23 cellular contexts compared by ENCODE assay signal in the genomic region with DNA sequence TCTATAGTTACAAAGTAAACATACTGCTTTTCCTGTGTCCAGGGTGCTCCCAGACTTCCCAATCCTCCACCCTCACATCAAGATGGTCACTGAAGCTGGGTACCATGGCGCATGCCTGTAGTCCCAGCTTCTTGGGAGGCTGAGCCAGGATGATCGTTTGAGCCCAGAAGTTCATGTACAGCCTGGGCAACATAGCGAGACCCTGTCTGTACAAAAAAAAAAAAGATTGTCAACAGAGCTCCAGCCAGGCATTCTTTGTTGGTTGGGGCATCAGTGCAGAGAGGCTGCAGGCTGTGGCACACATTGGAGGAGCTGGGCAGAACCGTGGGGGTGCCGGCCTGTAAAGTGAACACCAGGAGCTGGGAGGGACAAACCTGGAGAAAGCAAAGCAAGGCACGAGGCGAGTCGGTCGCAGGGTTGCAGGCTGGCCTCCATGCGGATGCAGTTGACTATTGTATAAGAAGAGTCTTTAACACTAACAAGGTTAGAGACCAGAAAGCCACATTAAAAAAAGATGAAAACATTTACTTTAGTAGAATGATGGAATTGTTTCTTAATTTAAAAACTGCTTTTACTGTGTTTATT. TPM values are rescaled to one million over a fixed set of nuclear protein-coding genes. Genes with fewer than 3 reads are reported as not detected.
A peak's percentile ranks its signal among the peaks of the same experiment; 100 is the strongest.
DNase-seq lines count a peak whose midpoint lies in the region; ATAC-seq and TF ChIP-seq lines count a peak whose summit lies in the region.
"Had no signal": no experiment of that assay in that cellular context is flagged by ENCODE, and none has a peak within 500 bp of the region (broad histone marks: within the 10 kb centered on the region; RNA-seq: fewer than 3 reads in every experiment).

No MANE protein-coding gene starts in this region.

- H3K27me3 Mint-ChIP-seq in H9 (ENCODE audit: low read depth) (no peaks in the 10 kb centered on the region), WTC11 (ENCODE audit: low read depth) (no peaks in the 10 kb centered on the region)

- H3K9me2 ChIP-seq in GM23248 (ENCODE audit: insufficient read depth): no peaks in the 10 kb centered on the region

- POLR2A ChIA-PET in WTC11 (lab: Charles Lee): no interaction called here

- H4K8ac ChIP-seq in H9 (replicated peaks; ENCODE audit: insufficient read length, low read depth, low read length): no peak overlapping the region

- no peaks in the 10 kb centered on the region for H4K20me1 ChIP-seq in H9 (ENCODE audit: control insufficient read depth, insufficient read depth, insufficient read length)
- no peaks in the 10 kb centered on the region for H4K20me1 ChIP-seq in GM23248 (ENCODE audit: insufficient read depth)
- H4K20me1 ChIP-seq: BLaER1 treated with 17β-estradiol and CSF1 and Interleukin-3, amounts not matched to agents 10 nM and 100 nM had no signal

- H3K18ac ChIP-seq in H9 (ENCODE audit: insufficient read length, low read depth, low read length): no peak overlapping the region

- H3K4me2 ChIP-seq in H9 (ENCODE audit: insufficient read depth, insufficient read length, low read length): no peak overlapping the region
- H3K4me2 ChIP-seq in GM23248 (ENCODE audit: unreplicated experiment): no peak overlapping the region
- H3K4me2 ChIP-seq: A549; BLaER1 treated with 17β-estradiol and CSF1 and Interleukin-3, amounts not matched to agents 10 nM and 100 nM had no signal

- H2AK5ac ChIP-seq in H9 (ENCODE audit: insufficient read length, low read length): no peak overlapping the region

- no peak overlapping the region for H2BK5ac ChIP-seq in H9 (ENCODE audit: insufficient read length, low read length)

- CTCF ChIA-PET in WTC11 (lab: Charles Lee): no interaction called here

- no peak overlapping the region for H2AFZ ChIP-seq in H9 (ENCODE audit: low read length)
- no peak overlapping the region for H2AFZ ChIP-seq in GM23248

- H3K9ac ChIP-seq in H9 (ENCODE audit: extremely low read depth, insufficient read length, low read length) (no peak overlapping the region), GM23248 (no peak overlapping the region)
- H3K9ac ChIP-seq: BLaER1 treated with 17β-estradiol and CSF1 and Interleukin-3, amounts not matched to agents 10 nM and 100 nM had no signal

- no peaks in the 10 kb centered on the region for H3K4me1 ChIP-seq in H9 (ENCODE audit: insufficient read depth, low read length)
- H3K4me1 ChIP-seq in GM23248 (ENCODE audit: insufficient read depth): no peaks in the 10 kb centered on the region
- H3K4me1 ChIP-seq: A549; BLaER1 treated with 17β-estradiol and CSF1 and Interleukin-3, amounts not matched to agents 10 nM and 100 nM; Caco-2 had no signal

- in situ Hi-C loops in GM23248 (cut with MboI): no loop called here

- no peak overlapping the region for H3T11ph ChIP-seq in H9 (ENCODE audit: low read length)

- no peak overlapping the region for H4K5ac ChIP-seq in H9 (ENCODE audit: insufficient read length, low read depth, low read length)

- H3K27me3 ChIP-seq in H9 (ENCODE audit: insufficient read depth, low read length) (no peaks in the 10 kb centered on the region), GM23248 (replicated peaks; ENCODE audit: insufficient read depth) (peaks cover 44% of the 10 kb centered on the region)
- H3K27me3 ChIP-seq: BLaER1 treated with 17β-estradiol and CSF1 and Interleukin-3, amounts not matched to agents 10 nM and 100 nM had no signal

- no peaks in the 10 kb centered on the region for H3K23me2 ChIP-seq in H9 (ENCODE audit: insufficient read length, low read depth, low read length, poor library complexity, severe bottlenecking)

- no peak overlapping the region for H3K4me3 Mint-ChIP-seq in H9
- no peak overlapping the region for H3K4me3 Mint-ChIP-seq in WTC11
- H3K4me3 Mint-ChIP-seq: B cell; CD4-positive, alpha-beta T cell; CD8-positive, alpha-beta T cell had no signal

- H3K9me3 Mint-ChIP-seq in H9: peaks cover 2 to 3% of the 10 kb centered on the region in 2 experiments; a peak in 2 of 5 replicates
- peaks cover 11% of the 10 kb centered on the region for H3K9me3 Mint-ChIP-seq in WTC11
- H3K9me3 Mint-ChIP-seq: CD4-positive, alpha-beta T cell; CD8-positive, alpha-beta T cell had no signal

- peak; percentile 13 for DNase-seq in NCI-H510A treated with DMSO at 0.1 percent for 48 hours (lab: John Stamatoyannopoulos, UW)
- DNase-seq in NCI-H510A (lab: John Stamatoyannopoulos, UW): no peak
- no peak for DNase-seq in H9
- DNase-seq in WTC11 (ENCODE audit: low spot score): no peak
- DNase-seq in mesenteric fat pad (ENCODE audit: low spot score): peak; percentile 81
- no peak for DNase-seq in T-helper 1 cell
- DNase-seq in GM23248: no peak
- no peak for DNase-seq in GF-D8 (lab: John Stamatoyannopoulos, UW)
- DNase-seq: AML-193; Caco-2; Calu3; CD4-positive, alpha-beta T cell; CD8-positive, alpha-beta T cell; DMS153; DMS79 treated with DMSO at 0.1 percent for 48 hours had no signal

- no peak overlapping the region for H3K23ac ChIP-seq in H9 (ENCODE audit: insufficient read length, low read depth, low read length)

- no peak overlapping the region for H2BK120ac ChIP-seq in H9 (ENCODE audit: low read depth, low read length, poor library complexity, severe bottlenecking)

- H3K79me2 ChIP-seq in H9 (ENCODE audit: insufficient read depth, low read length): no peaks in the 10 kb centered on the region
- H3K79me2 ChIP-seq in GM23248 (ENCODE audit: insufficient read depth): no peaks in the 10 kb centered on the region

- TF ChIP-seq CTCF in H9 (conservative IDR thresholded peaks at IDR 0.05) (no peak), WTC11 (IDR thresholded peaks at IDR 0.05) (no peak)

- WGBS in H9 (ENCODE audit: extremely low coverage, insufficient read length, low lambda C conversion rate): no CpG with 5 or more reads among the region's 10 CpGs
- 66 to 70% methylated on average over 10 of the region's 10 CpGs for WGBS in GM23248 (ENCODE audit: low coverage in 1 of 2, low lambda C conversion rate in 2 of 2, missing lambda C conversion rate in 2 of 2), 2 experiments

- no peaks in the 10 kb centered on the region for H3K36me3 ChIP-seq in GM23248 (ENCODE audit: low read depth)
- H3K36me3 ChIP-seq: BLaER1 treated with 17β-estradiol and CSF1 and Interleukin-3, amounts not matched to agents 10 nM and 100 nM had no signal

- H3K9me3 ChIP-seq in H9 (ENCODE audit: control insufficient read depth, low read depth, low read length) (no peaks in the 10 kb centered on the region), GM23248 (ENCODE audit: low read depth) (no peaks in the 10 kb centered on the region)
- H3K9me3 ChIP-seq: Caco-2 had no signal

- no peak overlapping the region for H2BK12ac ChIP-seq in H9 (ENCODE audit: insufficient read length, low read depth, low read length)

- no peak overlapping the region for H4K91ac ChIP-seq in H9 (ENCODE audit: insufficient read length, low read depth, low read length)

- peaks cover 4% of the 10 kb centered on the region for H3K79me1 ChIP-seq in H9 (ENCODE audit: insufficient read depth, low read depth, low read length, poor library complexity, severe bottlenecking)

- H3K36me3 Mint-ChIP-seq in H9 (ENCODE audit: insufficient read depth in 1 of 3, low read depth in 3 of 3): peaks cover 24 to 57% (median 42%) of the 10 kb centered on the region in 3 experiments; a peak in 6 of 7 replicates
- H3K36me3 Mint-ChIP-seq in WTC11: peaks cover 17% of the 10 kb centered on the region
- H3K36me3 Mint-ChIP-seq: CD8-positive, alpha-beta T cell had no signal

- H3K27ac Mint-ChIP-seq in H9 (peak overlapping the region in 2 of 3 experiments; percentile 64 to 71; a peak in 2 of 7 replicates), WTC11 (no peak overlapping the region)
- H3K27ac Mint-ChIP-seq: B cell; CD4-positive, alpha-beta T cell; CD8-positive, alpha-beta T cell had no signal

- H3F3A ChIP-seq in GM23248 (ENCODE audit: insufficient read depth): no peaks in the 10 kb centered on the region

- no peak overlapping the region for H3K4ac ChIP-seq in H9 (ENCODE audit: low read depth, low read length)

- H3K4me1 Mint-ChIP-seq in H9: peaks cover 0 to 3% of the 10 kb centered on the region in 2 experiments; a peak in 1 of 4 replicates
- no peaks in the 10 kb centered on the region for H3K4me1 Mint-ChIP-seq in WTC11
- H3K4me1 Mint-ChIP-seq: B cell had no signal

- H3K27ac ChIP-seq in H9 (ENCODE audit: insufficient read length, low read depth, low read length) (no peak overlapping the region), GM23248 (no peak overlapping the region)
- H3K27ac ChIP-seq: 22Rv1; A549; BLaER1 treated with 17β-estradiol and CSF1 and Interleukin-3, amounts not matched to agents 10 nM and 100 nM; C4-2B had no signal

- no peak overlapping the region for H3K4me3 ChIP-seq in GM23248
- H3K4me3 ChIP-seq: A549; BLaER1 treated with 17β-estradiol and CSF1 and Interleukin-3, amounts not matched to agents 10 nM and 100 nM; GM12878 had no signal

- no peak overlapping the region for H3K56ac ChIP-seq in H9 (ENCODE audit: insufficient read length, low read depth, low read length)

- no peak overlapping the region for H3K14ac ChIP-seq in H9 (ENCODE audit: insufficient read depth, low read length)

- no peak overlapping the region for H2BK20ac ChIP-seq in H9 (ENCODE audit: low read depth, low read length, poor library complexity, severe bottlenecking)

- no peak overlapping the region for H2BK15ac ChIP-seq in H9 (ENCODE audit: low read depth, low read length)

- no peak for ATAC-seq in WTC11
- ATAC-seq: A549; CD8-positive, alpha-beta T cell; GM12878 had no signal

TF ChIP-seq in WTC11, 78 proteins besides CTCF, POLR2A, EP300 and RAD21:
- TF ChIP-seq ATF1 (CRISPR knock-in tag; IDR thresholded peaks at IDR 0.05) (no peak), ZNF232 (CRISPR knock-in tag; IDR thresholded peaks at IDR 0.05) (no peak), ZNF121 (CRISPR knock-in tag; IDR thresholded peaks at IDR 0.05) (0 out of 2 replicates have a peak, but pooled peaks have one; percentile 50)

RNA-seq across cellular contexts. Expression of gene ACOXL, which starts 51.8 kb away (rescaled TPM):
- total RNA-seq in H9 (2021): 33.3 and 37.6 TPM in 2 replicates
- total RNA-seq in WTC11 (2021): 14.6 to 15.8 TPM (median 14.9 TPM) in 3 replicates
- total RNA-seq in mesenteric fat pad: not detected
- not detected in 2 replicates for total RNA-seq in GM23248 (2014; rRNA removed; shearing (Covaris generic))
- not detected in 2 replicates for polyA plus RNA-seq in GM23248 (2016; fragmentation: Nextera tagmentation; extraction: Ambion mirVana)
- total RNA-seq: A172; B cell; CD4-positive, alpha-beta T cell; CD8-positive, alpha-beta T cell had no signal
- polyA plus RNA-seq: A549, BJ had no signal

Comparison
In these comparisons a context has a peak if more than half of its experiments do, and no peak if none do; other contexts are left out.
1. DNase-seq: peak in NCI-H510A treated with DMSO at 0.1 percent for 48 hours (single experiment) and mesenteric fat pad (single experiment); none in NCI-H510A (single experiment), H9 (single experiment), WTC11 (single experiment), T-helper 1 cell (0 of 5), GM23248 (single experiment) and GF-D8 (single experiment).
2. RNA of gene ACOXL, which starts 51.8 kb away (total RNA-seq): 33.3 to 37.6 TPM in H9 and 14.6 to 15.8 TPM in WTC11; not detected in mesenteric fat pad (single experiment) and not detected in GM23248; every median in the first group is over 10 times any median in the second.